Comparison of ENCODE assay signal across 35 cellular contexts in the genomic region with DNA sequence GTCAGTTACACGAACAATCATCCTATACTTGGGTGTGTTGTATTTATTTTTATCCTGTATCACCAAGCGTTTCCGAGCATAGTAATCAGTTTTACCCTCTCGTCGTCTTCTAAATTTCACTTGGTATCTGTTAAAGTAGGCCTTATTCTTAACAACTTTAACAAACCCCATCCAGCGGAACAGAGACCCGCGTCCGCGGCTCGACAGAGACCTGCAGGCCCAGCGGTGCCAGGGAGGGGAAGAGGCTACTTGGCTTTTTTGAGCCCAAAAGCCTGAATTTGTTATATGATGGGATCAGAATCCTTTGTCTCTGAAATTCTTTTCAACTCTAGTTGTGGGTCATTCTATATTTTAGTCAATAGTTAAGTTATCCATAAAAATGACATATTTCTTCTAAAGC.
"Had no signal": no experiment of that assay in that cellular context is flagged by ENCODE, and none has a peak within 500 bp of the region (broad histone marks: within the 10 kb centered on the region; RNA-seq: fewer than 3 reads in every experiment).

No MANE protein-coding gene starts in this region.

- H3K9me3 ChIP-seq: MG63 had no signal

- H3K27ac ChIP-seq: KMS-11 had no signal

- H3K4me3 ChIP-seq: MG63 had no signal

- H3K36me3 ChIP-seq: MG63 had no signal

- H3K27me3 ChIP-seq: MG63 had no signal

- DNase-seq: Karpas-422, Kasumi-1, KBM-7, KG1, MG63, MM.1S, MV-4-11, NCI-H1048, NCI-H1092, NCI-H1092 treated with DMSO at 0.1 percent for 48 hours, NCI-H1105, NCI-H1105 treated with DMSO at 0.1 percent for 48 hours, NCI-H1417, NCI-H1417 treated with DMSO at 0.1 percent for 48 hours, NCI-H1436, NCI-H1436 treated with DMSO at 0.1 percent for 48 hours, NCI-H146, NCI-H1694, NCI-H1694 treated with DMSO at 0.1 percent for 48 hours, NCI-H187, NCI-H187 treated with DMSO at 0.1 percent for 48 hours, NCI-H1930, NCI-H2029, NCI-H2029 treated with DMSO at 0.1 percent for 48 hours, NCI-H2081, NCI-H2081 treated with DMSO at 0.1 percent for 48 hours, NCI-H2107, NCI-H2171, NCI-H2171 treated with DMSO at 0.1 percent for 48 hours, NCI-H2227 treated with DMSO at 0.1 percent for 48 hours, NCI-H226, NCI-H345, NCI-H446, NCI-H446 treated with DMSO at 0.1 percent for 48 hours had no signal
